18 cellular contexts compared by ENCODE assay signal in genomic region chr7:156753630-156754029, GRCh38.
DNase-seq lines count a peak whose midpoint lies in the region; ATAC-seq, FAIRE-seq and TF ChIP-seq lines count a peak whose summit lies in the region.
"Had no signal": no experiment of that assay in that cellular context is flagged by ENCODE, and none has a peak within 500 bp of the region (broad histone marks: within the 10 kb centered on the region; RNA-seq: fewer than 3 reads in every experiment).

No MANE protein-coding gene starts in this region.

- intact Hi-C loops in HCT116 (cut with micrococcal nuclease) = no loop called here

- RAD21 ChIA-PET in HCT116 (lab: Charles Lee; ENCODE audit: low non-redundant PET in 1 of 2, low total read pairs in 2 of 2, uncharacterized antibody in 2 of 2, unreplicated experiment in 2 of 2) = no interaction called here

- no peaks in the 10 kb centered on the region for H3K27me3 Mint-ChIP-seq in endodermal cell (ENCODE audit: insufficient read depth)
- no peaks in the 10 kb centered on the region for H3K27me3 Mint-ChIP-seq in progenitor cell of endocrine pancreas
- H3K27me3 Mint-ChIP-seq: CD8-positive, alpha-beta memory T cell had no signal

- H3K36me3 Mint-ChIP-seq in endodermal cell (ENCODE audit: low read depth) = peaks cover 6% of the 10 kb centered on the region
- H3K36me3 Mint-ChIP-seq in progenitor cell of endocrine pancreas (ENCODE audit: insufficient read depth) = peaks cover 6% of the 10 kb centered on the region

- H4K20me1 ChIP-seq in HCT116 (ENCODE audit: insufficient read depth) = no peaks in the 10 kb centered on the region; the same call in 1 of the 2 replicates
- H4K20me1 ChIP-seq: BLaER1 had no signal

- no peaks in the 10 kb centered on the region for H3K9me2 ChIP-seq in HCT116 (ENCODE audit: insufficient read depth)

- no peak overlapping the region for H3K27ac ChIP-seq in HCT116 (ENCODE audit: low read depth, low read length)
- no peak overlapping the region for H3K27ac ChIP-seq in endodermal cell (ENCODE audit: low read depth, low read length)
- H3K27ac ChIP-seq: BLaER1, SJSA1 had no signal

- H3K9ac ChIP-seq in HCT116 (ENCODE audit: low read length) (no peak overlapping the region), endodermal cell (ENCODE audit: extremely low read depth, low read length, poor library complexity, severe bottlenecking) (no peak overlapping the region)
- H3K9ac ChIP-seq: BLaER1 had no signal

- TF ChIP-seq CTCF in HCT116 (IDR thresholded peaks at IDR 0.05 in 2 of 3, conservative IDR thresholded peaks at IDR 0.05 in 1 of 3; ENCODE audit: borderline replicate concordance in 1 of 3, insufficient read depth in 1 of 3, low read depth in 2 of 3, low read length in 2 of 3) (peak in 1 of 3 experiments; percentile 45; a peak in 2 of 6 replicates), endodermal cell (conservative IDR thresholded peaks at IDR 0.05) (peak; percentile 64), progenitor cell of endocrine pancreas (IDR thresholded peaks at IDR 0.05; ENCODE audit: unreplicated experiment) (peak; percentile 16)

- 69 to 84% methylated on average over 2 to 7 of the region's 7 CpGs for WGBS in endodermal cell (ENCODE audit: insufficient coverage in 1 of 2, insufficient read length in 1 of 2), 2 experiments

- TF ChIP-seq RAD21 in HCT116 (IDR thresholded peaks at IDR 0.05; ENCODE audit: low read depth) = no peak

- TF ChIP-seq POLR2A in HCT116 (IDR thresholded peaks at IDR 0.05; ENCODE audit: borderline replicate concordance, extremely low read depth, insufficient read depth, insufficient read length) (no peak), H54 (IDR thresholded peaks at IDR 0.05; ENCODE audit: low read depth, low read length) (no peak)

- no peak overlapping the region for H3K27ac Mint-ChIP-seq in endodermal cell
- H3K27ac Mint-ChIP-seq in progenitor cell of endocrine pancreas = no peak overlapping the region
- H3K27ac Mint-ChIP-seq: CD8-positive, alpha-beta memory T cell had no signal

- H3K4me3 Mint-ChIP-seq in endodermal cell (no peak overlapping the region), progenitor cell of endocrine pancreas (ENCODE audit: low read depth) (no peak overlapping the region)
- H3K4me3 Mint-ChIP-seq: CD8-positive, alpha-beta memory T cell had no signal

- H3K36me3 ChIP-seq in HCT116 (ENCODE audit: control insufficient read depth in 1 of 2, insufficient read depth in 2 of 2, low read length in 2 of 2) = 0 out of 4 replicates have a peak, but pooled peaks cover 0 to 2% of the 10 kb centered on the region in 2 experiments
- peaks cover 17% of the 10 kb centered on the region for H3K36me3 ChIP-seq in endodermal cell (ENCODE audit: control insufficient read depth, insufficient read depth, low read length)
- H3K36me3 ChIP-seq: SJSA1 had no signal

- ATAC-seq in HCT116 (peak; percentile 66), HG03280 (IDR thresholded peaks at IDR 0.05; ENCODE audit: unreplicated experiment) (no peak), HG03196 (IDR thresholded peaks at IDR 0.05; ENCODE audit: unreplicated experiment) (no peak)

- POLR2A ChIA-PET in HCT116 (lab: Charles Lee) = no interaction called here

- no peak overlapping the region for H3K4me3 ChIP-seq in HCT116 (replicated peaks in 1 of 2; ENCODE audit: low read depth in 1 of 2, low read length in 2 of 2)
- H3K4me3 ChIP-seq in endodermal cell (ENCODE audit: low read length) = no peak overlapping the region
- H3K4me3 ChIP-seq: BLaER1, SJSA1 had no signal

- DNase-seq in HCT116 (ENCODE audit: low read depth, low spot score) = no peak
- peak; percentile 7 for DNase-seq in NCI-H69 (lab: John Stamatoyannopoulos, UW)
- DNase-seq in endodermal cell = peak; percentile 74
- no peak for DNase-seq in progenitor cell of endocrine pancreas (ENCODE audit: low spot score, unreplicated experiment)
- DNase-seq in H54 (ENCODE audit: insufficient read length, low spot score) = no peak
- DNase-seq: CD8-positive, alpha-beta memory T cell; DND-41; GDM1; NCI-H1417; NCI-H2029 treated with DMSO at 0.1 percent for 48 hours; NCI-H524 treated with DMSO at 0.1 percent for 48 hours; NK-92 treated with Interleukin-12 subunit alpha and Interleukin-12 subunit beta, amount 100 ng/mL, for 24 hours; PC-3; SW 1271 had no signal

- CTCF ChIA-PET in HCT116 (lab: Charles Lee) = interaction anchor here (0.8 to 1.2 kb wide), 4 partner anchors 8 to 15 kb away, joined by 3 read pairs; no protein-coding TSS in a partner anchor

- no TSS peak for BruUV-seq in HCT116 (replicated peaks; lab: Mats Ljungman, UMichigan)

- peaks cover 13% of the 10 kb centered on the region for H3K79me2 ChIP-seq in HCT116 (ENCODE audit: insufficient read depth, low read length)

- H3K9me3 ChIP-seq in HCT116 (ENCODE audit: control insufficient read depth in 1 of 2, insufficient read depth in 1 of 2, low read depth in 1 of 2, low read length in 2 of 2) = no peaks in the 10 kb centered on the region
- no peaks in the 10 kb centered on the region for H3K9me3 ChIP-seq in endodermal cell (ENCODE audit: control insufficient read depth, low read length)
- H3K9me3 ChIP-seq: BLaER1, SJSA1 had no signal

- H3K9me3 Mint-ChIP-seq in endodermal cell (no peaks in the 10 kb centered on the region), progenitor cell of endocrine pancreas (ENCODE audit: low read depth) (peaks cover 3% of the 10 kb centered on the region)
- H3K9me3 Mint-ChIP-seq: CD8-positive, alpha-beta memory T cell had no signal

- H3K27me3 ChIP-seq in HCT116 (ENCODE audit: insufficient read depth, low read length) (no peaks in the 10 kb centered on the region), endodermal cell (ENCODE audit: control insufficient read depth, insufficient read depth, low read length, poor library complexity, severe bottlenecking) (no peaks in the 10 kb centered on the region)
- H3K27me3 ChIP-seq: BLaER1, SJSA1 had no signal

- H2AFZ ChIP-seq in HCT116 (ENCODE audit: low read depth, low read length, poor library complexity, severe bottlenecking) = no peak overlapping the region

- no peaks in the 10 kb centered on the region for H3K4me1 Mint-ChIP-seq in endodermal cell
- H3K4me1 Mint-ChIP-seq in progenitor cell of endocrine pancreas (ENCODE audit: low read depth) = peaks cover under 1% of the 10 kb centered on the region

- peaks cover 0 to 22% of the 10 kb centered on the region in 2 experiments; a peak in 2 of 4 replicates for H3K4me1 ChIP-seq in HCT116 (ENCODE audit: control insufficient read depth in 1 of 2, insufficient read depth in 2 of 2, low read length in 2 of 2)
- no peaks in the 10 kb centered on the region for H3K4me1 ChIP-seq in endodermal cell (ENCODE audit: control insufficient read depth, insufficient read depth, low read length)
- H3K4me1 ChIP-seq: BLaER1, SJSA1 had no signal

- no peak for FAIRE-seq in H54 (lab: Jason Lieb, UNC)

- H3K4me2 ChIP-seq in HCT116 (ENCODE audit: low read length) = no peak overlapping the region
- H3K4me2 ChIP-seq: BLaER1 had no signal

TF ChIP-seq in HCT116, 20 proteins besides CTCF, POLR2A, EP300 and RAD21:
- TF ChIP-seq FOSL1 (IDR thresholded peaks at IDR 0.05; ENCODE audit: low read depth) (no peak), REST (IDR thresholded peaks at IDR 0.05; ENCODE audit: low read depth) (no peak)

Comparison
In these comparisons a context has a peak if more than half of its experiments do, and no peak if none do; other contexts are left out.
1. DNase-seq: peak in NCI-H69 (single experiment) and endodermal cell (single experiment); none in HCT116 (single experiment), progenitor cell of endocrine pancreas (single experiment) and H54 (single experiment).